Comparison of ENCODE assay signal across 8 cellular contexts in genomic region chr15:78007965-78008886, GRCh38.
DNase-seq lines count a peak whose midpoint lies in the region; ATAC-seq and TF ChIP-seq lines count a peak whose summit lies in the region.

No MANE protein-coding gene starts in this region.

- H3K27ac Mint-ChIP-seq in CD4-positive, alpha-beta memory T cell = peak overlapping the region in 2 of 7 donors; percentile 18 to 25

- TF ChIP-seq EP300 in sigmoid colon (IDR thresholded peaks at IDR 0.05) = no peak

- H3K36me3 ChIP-seq in heart left ventricle (peaks cover 0 to 95% (median 45%) of the 10 kb centered on the region in 9 donors), sigmoid colon (peaks cover 14 to 45% (median 17%) of the 10 kb centered on the region in 4 donors)
- H3K36me3 ChIP-seq in CD4-positive, alpha-beta memory T cell (ENCODE audit: insufficient read depth, low read length) = peaks cover 77% of the 10 kb centered on the region

- H3K9me3 ChIP-seq in heart left ventricle = no peaks in the 10 kb centered on the region
- no peaks in the 10 kb centered on the region for H3K9me3 ChIP-seq in sigmoid colon
- no peaks in the 10 kb centered on the region for H3K9me3 ChIP-seq in CD4-positive, alpha-beta memory T cell (ENCODE audit: control insufficient read depth in 1 of 2, low read length in 2 of 2)

- H3K4me3 ChIP-seq in heart left ventricle (no peak overlapping the region), sigmoid colon (no peak overlapping the region)
- no peak overlapping the region for H3K4me3 ChIP-seq in CD4-positive, alpha-beta memory T cell (ENCODE audit: low read length in 2 of 2)

- H3K9me3 Mint-ChIP-seq in CD4-positive, alpha-beta memory T cell = peaks cover 0 to 1% (median 0%) of the 10 kb centered on the region in 8 donors

- 60 to 91% (median 66%) methylated on average over 6 to 17 of the region's 17 CpGs for WGBS in heart left ventricle, 4 donors
- 77 to 83% methylated on average over 17 of the region's 17 CpGs for WGBS in sigmoid colon, 2 donors

- peaks cover 0 to 13% (median 9%) of the 10 kb centered on the region in 4 donors for H3K4me1 Mint-ChIP-seq in CD4-positive, alpha-beta memory T cell

- H3K27me3 ChIP-seq in heart left ventricle = no peaks in the 10 kb centered on the region
- H3K27me3 ChIP-seq in sigmoid colon = no peaks in the 10 kb centered on the region
- no peaks in the 10 kb centered on the region for H3K27me3 ChIP-seq in CD4-positive, alpha-beta memory T cell (ENCODE audit: insufficient read depth, low read length)

- ATAC-seq in heart left ventricle = peak; percentile 36 to 76 (median 62)

- POLR2A ChIA-PET in CD4-positive, alpha-beta memory T cell (lab: Charles Lee; ENCODE audit: partially characterized antibody) = interaction anchor here (0.6 kb wide), 1 partner anchor 17 kb away, joined by 3 read pairs; no protein-coding TSS in a partner anchor

- in situ Hi-C loops in G401 (cut with HindIII; ENCODE audit: low sequenced_read_pairs) = no loop called here

- CTCF ChIA-PET in CD4-positive, alpha-beta memory T cell (lab: Charles Lee; ENCODE audit: partially characterized antibody) = interaction anchor here (1.0 to 8.0 kb wide), 3 partner anchors 9 to 105 kb away, joined by 3 to 66 read pairs (median 3); no protein-coding TSS in a partner anchor

- no peaks in the 10 kb centered on the region for H3K27me3 Mint-ChIP-seq in CD4-positive, alpha-beta memory T cell

- peaks cover 46 to 81% of the 10 kb centered on the region in 2 donors for H3K36me3 Mint-ChIP-seq in CD4-positive, alpha-beta memory T cell

- no peak for TF ChIP-seq CTCF in VCaP (conservative IDR thresholded peaks at IDR 0.05)
- no peak for TF ChIP-seq CTCF in heart left ventricle (IDR thresholded peaks at IDR 0.05)
- TF ChIP-seq CTCF in sigmoid colon (IDR thresholded peaks at IDR 0.05) = no peak

- DNase-seq in G401 (ENCODE audit: low spot score) = peak; percentile 44
- DNase-seq in heart left ventricle = peak; percentile 57 to 88 (median 86)
- peak; percentile 94 for DNase-seq in sigmoid colon
- no peak for DNase-seq in KG1 (lab: John Stamatoyannopoulos, UW)
- no peak for DNase-seq in NCI-H146 (lab: John Stamatoyannopoulos, UW)
- DNase-seq in NCI-H1436 (lab: John Stamatoyannopoulos, UW) = no peak
- DNase-seq in CD4-positive, alpha-beta memory T cell = no peak

- H3K4me1 ChIP-seq in heart left ventricle (peaks cover 5 to 54% (median 46%) of the 10 kb centered on the region in 12 donors), sigmoid colon (peaks cover 0 to 54% (median 50%) of the 10 kb centered on the region in 4 donors)
- H3K4me1 ChIP-seq in CD4-positive, alpha-beta memory T cell (ENCODE audit: insufficient read depth, low read length) = no peaks in the 10 kb centered on the region

- no peak for TF ChIP-seq POLR2A in heart left ventricle (IDR thresholded peaks at IDR 0.05)
- no peak for TF ChIP-seq POLR2A in sigmoid colon (IDR thresholded peaks at IDR 0.05)

- intact Hi-C loops in heart left ventricle (cut with DNase I) = loop anchor here in 6 of 10 donors (5.0 to 10.0 kb wide), 5 partner anchors 41 to 97 kb away; partner anchors contain the start of genes TBC1D2B (in 3 of the 6) and SH2D7 (in 2 of the 6)
- intact Hi-C loops in sigmoid colon (cut with DNase I) = loop anchor here (2.0 to 5.0 kb wide), 3 partner anchors 39 to 234 kb away; partner anchors contain the start of gene TBC1D2B
- intact Hi-C loops in CD4-positive, alpha-beta memory T cell (cut with micrococcal nuclease) = no loop called here

- H3K4me3 Mint-ChIP-seq in CD4-positive, alpha-beta memory T cell = no peak overlapping the region

- peak overlapping the region; percentile 99 for H3K27ac ChIP-seq in VCaP
- peak overlapping the region in 4 of 12 donors; percentile 3 to 64 (median 48) for H3K27ac ChIP-seq in heart left ventricle
- H3K27ac ChIP-seq in sigmoid colon = peak overlapping the region; percentile 44 to 78 (median 60)
- H3K27ac ChIP-seq in CD4-positive, alpha-beta memory T cell (ENCODE audit: low read depth, low read length) = no peak overlapping the region

Comparison
In these comparisons a context has a peak if more than half of its experiments do, and no peak if none do; other contexts are left out.
1. DNase-seq: peak in G401 (single experiment), heart left ventricle (5 of 5) and sigmoid colon (single experiment); none in KG1 (single experiment), NCI-H146 (single experiment), NCI-H1436 (single experiment) and CD4-positive, alpha-beta memory T cell (0 of 5).